ENCODE assay signal across 24 cellular contexts in the genomic region with DNA sequence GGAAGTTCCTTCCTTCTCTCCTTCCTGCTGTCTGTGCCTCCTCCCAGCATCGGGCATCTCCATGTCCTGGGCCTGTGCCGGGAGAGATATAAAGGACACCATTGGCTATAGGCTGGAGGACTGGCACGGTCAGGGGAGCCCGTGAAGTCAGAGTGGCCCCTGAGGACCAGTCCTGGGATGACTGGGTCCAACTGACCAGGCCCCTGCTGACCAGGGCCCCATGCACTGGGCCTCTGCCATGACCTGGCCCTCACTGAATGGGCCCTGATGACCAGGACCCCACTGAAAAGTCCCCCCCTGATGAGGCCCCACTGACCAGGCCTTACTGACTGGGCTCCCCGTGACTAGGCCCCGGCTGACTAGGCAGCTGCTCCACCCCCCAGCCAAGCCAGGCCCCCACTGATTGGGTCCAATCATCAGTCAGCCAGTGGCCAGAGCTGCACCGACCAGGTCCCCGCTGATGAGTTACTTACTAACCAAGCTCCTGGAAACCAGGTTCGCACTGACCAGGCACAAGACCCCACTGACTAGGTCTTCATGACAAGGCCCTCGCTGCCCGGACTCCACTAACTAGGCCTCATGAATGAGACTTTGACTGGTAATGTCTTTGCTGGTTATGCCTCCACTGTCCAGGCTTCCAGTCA.
"Had no signal": no experiment of that assay in that cellular context is flagged by ENCODE, and none has a peak within 500 bp of the region (broad histone marks: within the 10 kb centered on the region; RNA-seq: fewer than 3 reads in every experiment).

No MANE protein-coding gene starts in this region.

- H3K27me3 Mint-ChIP-seq: memory B cell, naive B cell had no signal

- H2AFZ ChIP-seq: neural progenitor cell had no signal

- H3K4me1 Mint-ChIP-seq: memory B cell; mesothelial cell of epicardium; naive B cell; nephron; neural progenitor cell; stimulated activated effector memory CD8-positive, alpha-beta T cell treated with anti-CD3 and anti-CD28 coated beads, Interleukin-12 subunit alpha, Interleukin-12 subunit beta, amount 100 ng/mL, for 72 hours had no signal

- H3K27ac Mint-ChIP-seq: memory B cell; mesothelial cell of epicardium; nephron; stimulated activated effector memory CD8-positive, alpha-beta T cell treated with anti-CD3 and anti-CD28 coated beads, Interleukin-12 subunit alpha, Interleukin-12 subunit beta, amount 100 ng/mL, for 72 hours had no signal

- H3K4me3 ChIP-seq: lung, mucosa of descending colon, neural progenitor cell, prostate gland, right atrium auricular region, smooth muscle cell, thoracic aorta, tibial nerve, upper lobe of left lung had no signal

- H3K9me3 ChIP-seq: prostate gland, right atrium auricular region, thoracic aorta, upper lobe of left lung had no signal

- ATAC-seq: left lobe of liver; mucosa of descending colon; sciatic nerve; stimulated activated effector memory CD8-positive, alpha-beta T cell treated with anti-CD3 and anti-CD28 coated beads, Interleukin-12 subunit alpha, Interleukin-12 subunit beta, amount 100 ng/mL, for 72 hours had no signal

- H3K9ac ChIP-seq: neural progenitor cell had no signal

- H3K36me3 ChIP-seq: neural progenitor cell, prostate gland, right atrium auricular region, thoracic aorta, upper lobe of left lung had no signal

- H3K9me3 Mint-ChIP-seq: memory B cell; stimulated activated effector memory CD8-positive, alpha-beta T cell treated with anti-CD3 and anti-CD28 coated beads, Interleukin-12 subunit alpha, Interleukin-12 subunit beta, amount 100 ng/mL, for 72 hours had no signal

- H3K4me2 ChIP-seq: neural progenitor cell, smooth muscle cell had no signal

- H3K27me3 ChIP-seq: neural progenitor cell, right atrium auricular region, tibial nerve, upper lobe of left lung had no signal

- DNase-seq: cortex of kidney; effector CD4-positive, alpha-beta T cell; hypothalamus; kidney; mucosa of descending colon; naive B cell; stimulated activated CD4-positive, alpha-beta T cell treated with anti-CD3 and anti-CD28 coated beads, Interleukin-12 subunit alpha, Interleukin-12 subunit beta, amount 100 ng/mL, for 4 hours; stimulated activated CD4-positive, alpha-beta T cell treated with anti-CD3 and anti-CD28 coated beads, Interleukin-1b, Interleukin-23, amount 100 ng/mL, for 48 hours; stimulated activated CD4-positive, alpha-beta T cell treated with anti-CD3 and anti-CD28 coated beads, Interleukin-4, amount 100 ng/mL, for 1 hour; stimulated activated naive CD4-positive, alpha-beta T cell treated with Interleukin-2 at 50 U/mL for 16 hours had no signal

- H3K36me3 Mint-ChIP-seq: memory B cell; mesothelial cell of epicardium; naive B cell; neural progenitor cell; stimulated activated effector memory CD8-positive, alpha-beta T cell treated with anti-CD3 and anti-CD28 coated beads, Interleukin-12 subunit alpha, Interleukin-12 subunit beta, amount 100 ng/mL, for 72 hours had no signal

- H3K4me3 Mint-ChIP-seq: memory B cell; mesothelial cell of epicardium; naive B cell; nephron; neural progenitor cell; stimulated activated effector memory CD8-positive, alpha-beta T cell treated with anti-CD3 and anti-CD28 coated beads, Interleukin-12 subunit alpha, Interleukin-12 subunit beta, amount 100 ng/mL, for 72 hours had no signal

- H3K4me1 ChIP-seq: neural progenitor cell, prostate gland, right atrium auricular region, tibial nerve, upper lobe of left lung had no signal

- H3K27ac ChIP-seq: neural progenitor cell, prostate gland, right atrium auricular region, thoracic aorta, tibial nerve, upper lobe of left lung had no signal
